ENCODE assay signal across 18 cellular contexts in the genomic region with DNA sequence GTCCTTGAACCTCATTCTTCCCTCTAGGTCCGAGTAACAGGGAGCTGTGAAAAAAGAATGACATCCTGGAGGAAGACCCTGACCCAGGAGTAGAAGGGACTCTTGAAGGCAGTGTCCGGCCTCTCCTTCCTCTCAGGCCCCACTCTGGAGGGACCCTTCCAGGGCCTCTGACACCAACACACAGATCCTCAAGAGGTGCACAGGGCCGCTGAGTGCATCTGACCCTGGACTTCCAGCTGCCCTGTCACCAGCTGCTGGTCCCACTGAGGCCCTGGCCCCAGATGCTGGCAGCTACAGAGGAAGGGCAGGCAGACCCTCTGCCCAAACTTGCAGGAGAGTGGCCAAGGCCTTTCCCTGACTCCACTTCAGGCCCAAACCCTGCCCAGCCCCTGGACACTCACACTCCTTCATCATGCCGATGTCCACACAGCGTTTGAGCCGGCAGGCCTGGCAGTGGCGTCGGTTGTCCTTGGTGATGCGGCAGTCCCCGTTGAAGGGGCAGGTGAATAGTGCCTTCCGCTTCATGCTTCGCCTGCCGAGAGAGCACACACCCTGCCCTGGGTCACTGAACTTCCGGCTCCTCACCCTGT. TPM values are rescaled to one million over a fixed set of nuclear protein-coding genes. Genes with fewer than 3 reads are reported as not detected.
DNase-seq lines count a peak whose midpoint lies in the region; ATAC-seq and TF ChIP-seq lines count a peak whose summit lies in the region.
"Had no signal": no experiment of that assay in that cellular context is flagged by ENCODE, and none has a peak within 500 bp of the region (broad histone marks: within the 10 kb centered on the region; RNA-seq: fewer than 3 reads in every experiment).

No MANE protein-coding gene starts in this region.

- H3K4me1 Mint-ChIP-seq in activated CD4-positive, alpha-beta memory T cell treated with anti-CD3 and anti-CD28 coated beads, Interleukin-2, amount 10 ng/mL, durations not matched to agents 7 days and 5 days: peaks cover 91% of the 10 kb centered on the region
- H3K4me1 Mint-ChIP-seq in endothelial cell (ENCODE audit: unreplicated experiment): no peaks in the 10 kb centered on the region
- H3K4me1 Mint-ChIP-seq in stimulated activated effector memory CD8-positive, alpha-beta T cell treated with anti-CD3 and anti-CD28 coated beads, Interleukin-12 subunit alpha, Interleukin-12 subunit beta, amount 100 ng/mL, for 72 hours: peaks cover 89% of the 10 kb centered on the region

- H3K27me3 Mint-ChIP-seq in activated CD4-positive, alpha-beta memory T cell treated with anti-CD3 and anti-CD28 coated beads, Interleukin-2, amount 10 ng/mL, durations not matched to agents 7 days and 5 days: no peaks in the 10 kb centered on the region
- peaks cover 8% of the 10 kb centered on the region for H3K27me3 Mint-ChIP-seq in endothelial cell (ENCODE audit: unreplicated experiment)

- CTCF ChIA-PET in activated CD4-positive, alpha-beta memory T cell treated with anti-CD3 and anti-CD28 coated beads, Interleukin-2, amount 10 ng/mL, durations not matched to agents 7 days and 5 days (lab: Charles Lee): interaction anchor here (1.4 kb wide), 1 partner anchor 26 kb away, joined by 4 read pairs; no protein-coding TSS in a partner anchor

- no peak for TF ChIP-seq CTCF in endothelial cell (IDR thresholded peaks at IDR 0.05; ENCODE audit: unreplicated experiment)

- no peak overlapping the region for H3K4me3 Mint-ChIP-seq in activated CD4-positive, alpha-beta memory T cell treated with anti-CD3 and anti-CD28 coated beads, Interleukin-2, amount 10 ng/mL, durations not matched to agents 7 days and 5 days
- no peak overlapping the region for H3K4me3 Mint-ChIP-seq in endothelial cell (ENCODE audit: unreplicated experiment)
- no peak overlapping the region for H3K4me3 Mint-ChIP-seq in stimulated activated effector memory CD8-positive, alpha-beta T cell treated with anti-CD3 and anti-CD28 coated beads, Interleukin-12 subunit alpha, Interleukin-12 subunit beta, amount 100 ng/mL, for 72 hours

- H3K27ac Mint-ChIP-seq in activated CD4-positive, alpha-beta memory T cell treated with anti-CD3 and anti-CD28 coated beads, Interleukin-2, amount 10 ng/mL, durations not matched to agents 7 days and 5 days: peak overlapping the region; percentile 41
- peak overlapping the region; percentile 3 for H3K27ac Mint-ChIP-seq in endothelial cell (ENCODE audit: unreplicated experiment)
- peak overlapping the region; percentile 81 for H3K27ac Mint-ChIP-seq in stimulated activated effector memory CD8-positive, alpha-beta T cell treated with anti-CD3 and anti-CD28 coated beads, Interleukin-12 subunit alpha, Interleukin-12 subunit beta, amount 100 ng/mL, for 72 hours

- H3K36me3 Mint-ChIP-seq in activated CD4-positive, alpha-beta memory T cell treated with anti-CD3 and anti-CD28 coated beads, Interleukin-2, amount 10 ng/mL, durations not matched to agents 7 days and 5 days (ENCODE audit: low read depth): peaks cover 78% of the 10 kb centered on the region
- H3K36me3 Mint-ChIP-seq in endothelial cell (ENCODE audit: low read depth, unreplicated experiment): no peaks in the 10 kb centered on the region
- peaks cover 99% of the 10 kb centered on the region for H3K36me3 Mint-ChIP-seq in stimulated activated effector memory CD8-positive, alpha-beta T cell treated with anti-CD3 and anti-CD28 coated beads, Interleukin-12 subunit alpha, Interleukin-12 subunit beta, amount 100 ng/mL, for 72 hours

- DNase-seq in activated effector memory CD4-positive, alpha-beta T cell treated with anti-CD3 and anti-CD28 coated beads, Interleukin-2, amount 50 U/mL, for 16 hours: peak; percentile 58
- DNase-seq in activated effector memory CD4-positive, alpha-beta T cell treated with Interleukin-2 at 50 U/mL for 16 hours: no peak
- DNase-seq in activated CD4-positive, alpha-beta memory T cell treated with anti-CD3 and anti-CD28 coated beads, Interleukin-2, amount 10 ng/mL, durations not matched to agents 7 days and 5 days: no peak
- DNase-seq in endothelial cell (ENCODE audit: low spot score) (no peak), GM19240 (ENCODE audit: insufficient read length, low spot score) (no peak)
- DNase-seq in stimulated activated effector memory CD8-positive, alpha-beta T cell treated with anti-CD3 and anti-CD28 coated beads, Interleukin-12 subunit alpha, Interleukin-12 subunit beta, amount 100 ng/mL, for 72 hours (ENCODE audit: low spot score in 2 of 2): no peak
- DNase-seq: activated CD4-positive, CD25-positive, alpha-beta regulatory T cell; activated gamma-delta T cell treated with Interleukin-2 at 50 U/mL for 16 hours; COR-L47; cortex of kidney; DMS79; kidney; NCI-H2081; NCI-H226; stimulated activated CD4-positive, alpha-beta T cell treated with anti-CD3 and anti-CD28 coated beads, Interleukin-1b, Interleukin-23, amount 100 ng/mL, for 48 hours had no signal

- ATAC-seq in stimulated activated effector memory CD8-positive, alpha-beta T cell treated with anti-CD3 and anti-CD28 coated beads, Interleukin-12 subunit alpha, Interleukin-12 subunit beta, amount 100 ng/mL, for 72 hours: no peak
- no peak for ATAC-seq in HG03571 (IDR thresholded peaks at IDR 0.05; ENCODE audit: unreplicated experiment)
- ATAC-seq: Right ventricle myocardium inferior had no signal

- no peaks in the 10 kb centered on the region for H3K9me3 Mint-ChIP-seq in activated CD4-positive, alpha-beta memory T cell treated with anti-CD3 and anti-CD28 coated beads, Interleukin-2, amount 10 ng/mL, durations not matched to agents 7 days and 5 days
- no peaks in the 10 kb centered on the region for H3K9me3 Mint-ChIP-seq in endothelial cell (ENCODE audit: unreplicated experiment)
- no peaks in the 10 kb centered on the region for H3K9me3 Mint-ChIP-seq in stimulated activated effector memory CD8-positive, alpha-beta T cell treated with anti-CD3 and anti-CD28 coated beads, Interleukin-12 subunit alpha, Interleukin-12 subunit beta, amount 100 ng/mL, for 72 hours

- POLR2A ChIA-PET in activated CD4-positive, alpha-beta memory T cell treated with anti-CD3 and anti-CD28 coated beads, Interleukin-2, amount 10 ng/mL, durations not matched to agents 7 days and 5 days (lab: Charles Lee): no interaction called here

RNA-seq across cellular contexts. Expression of a gene that starts 40.1 kb away (rescaled TPM):
- total RNA-seq in activated CD4-positive, alpha-beta memory T cell treated with anti-CD3 and anti-CD28 coated beads, Interleukin-2, amount 10 ng/mL, durations not matched to agents 7 days and 5 days: 10 to 100 TPM; 62.9 to 65.5 TPM
- total RNA-seq in endothelial cell (ENCODE audit: unreplicated experiment): 2.3 TPM
- total RNA-seq: temporal lobe had no signal

RNA-seq across cellular contexts. Expression of a gene that starts 45.0 kb away (rescaled TPM):
- total RNA-seq in activated CD4-positive, alpha-beta memory T cell treated with anti-CD3 and anti-CD28 coated beads, Interleukin-2, amount 10 ng/mL, durations not matched to agents 7 days and 5 days: 100 to 1,000 TPM; 315 to 328 TPM
- 387 TPM for total RNA-seq in endothelial cell (ENCODE audit: unreplicated experiment)

Comparison
In these comparisons a context has a peak if more than half of its experiments do, and no peak if none do; other contexts are left out.
1. H3K27ac Mint-ChIP-seq: peak in every context shown above with its lines; median percentile 81 in stimulated activated effector memory CD8-positive, alpha-beta T cell treated with anti-CD3 and anti-CD28 coated beads, Interleukin-12 subunit alpha, Interleukin-12 subunit beta, amount 100 ng/mL, for 72 hours; 41 in activated CD4-positive, alpha-beta memory T cell treated with anti-CD3 and anti-CD28 coated beads, Interleukin-2, amount 10 ng/mL, durations not matched to agents 7 days and 5 days; 3 in endothelial cell.
2. RNA of a gene that starts 40.1 kb away (total RNA-seq): 62.9 to 65.5 TPM in activated CD4-positive, alpha-beta memory T cell treated with anti-CD3 and anti-CD28 coated beads, Interleukin-2, amount 10 ng/mL, durations not matched to agents 7 days and 5 days; 2.3 TPM in endothelial cell (single experiment); every median in the first group is over 10 times any median in the second.